In the genomic region with DNA sequence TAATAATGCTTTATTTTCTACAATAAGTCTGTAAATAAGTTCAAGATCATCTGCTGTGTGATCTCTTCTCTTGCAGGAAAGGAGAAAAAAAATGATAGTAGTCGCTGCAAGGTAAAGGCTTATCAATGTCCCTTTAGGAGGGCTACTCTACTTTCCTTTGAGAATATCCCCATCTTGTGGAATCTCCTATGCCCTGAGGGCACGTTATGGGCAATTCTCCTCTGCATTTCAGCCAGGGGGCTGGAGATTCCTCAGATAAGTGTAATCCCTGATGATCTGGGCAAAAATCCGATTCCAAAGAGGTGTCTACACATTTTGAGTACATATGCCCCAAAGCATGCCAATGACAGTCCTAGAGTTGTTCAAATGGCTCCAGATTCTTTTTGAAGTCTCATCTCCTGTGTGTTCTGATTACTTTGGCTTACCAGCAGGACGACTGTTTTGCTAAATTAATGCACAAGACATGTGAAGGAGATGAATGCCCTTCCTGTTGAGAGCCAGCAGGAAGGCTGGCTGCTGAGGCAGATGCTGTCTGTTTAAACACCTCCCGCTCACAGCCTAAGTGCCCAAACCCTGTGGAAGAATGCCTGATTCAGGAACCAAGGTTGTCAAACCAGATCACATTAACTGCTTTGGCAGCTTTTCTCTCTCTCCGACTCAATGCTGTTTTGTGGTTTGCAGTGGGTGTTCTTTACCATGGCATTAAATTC, we compare ENCODE assay signal across 9 cellular contexts.
DNase-seq lines count a peak whose midpoint lies in the region; ATAC-seq, FAIRE-seq and TF ChIP-seq lines count a peak whose summit lies in the region.
"Had no signal": no experiment of that assay in that cellular context is flagged by ENCODE, and none has a peak within 500 bp of the region (broad histone marks: within the 10 kb centered on the region; RNA-seq: fewer than 3 reads in every experiment).

No MANE protein-coding gene starts in this region.

- no peaks in the 10 kb centered on the region for H3K36me3 ChIP-seq in neural progenitor cell

- peaks cover 4% of the 10 kb centered on the region for H3K9me3 Mint-ChIP-seq in neural progenitor cell
- no peaks in the 10 kb centered on the region for H3K9me3 Mint-ChIP-seq in natural killer cell

- H3K27ac Mint-ChIP-seq in neural progenitor cell (peak overlapping the region; percentile 43), natural killer cell (no peak overlapping the region)

- H3K27ac ChIP-seq in neural progenitor cell: no peak overlapping the region
- H3K27ac ChIP-seq: VCaP had no signal

- H3K27me3 Mint-ChIP-seq in neural progenitor cell (ENCODE audit: insufficient read depth, low read depth): peaks cover 3% of the 10 kb centered on the region
- no peaks in the 10 kb centered on the region for H3K27me3 Mint-ChIP-seq in natural killer cell (ENCODE audit: low read depth in 2 of 2)

- H3K4me1 ChIP-seq in neural progenitor cell: peaks cover 23% of the 10 kb centered on the region

- intact Hi-C loops in natural killer cell (cut with micrococcal nuclease) (no loop called here), posterior cingulate gyrus (cut with DNase I) (no loop called here)

- DNase-seq in NCI-H1694 treated with DMSO at 0.1 percent for 48 hours (lab: John Stamatoyannopoulos, UW) (peak; percentile 7), cardiac fibroblast (ENCODE audit: low read depth in 2 of 2) (peak; percentile 65 to 81), neural progenitor cell (ENCODE audit: low spot score) (peak; percentile 83), natural killer cell (no peak), GM19240 (ENCODE audit: insufficient read length, low spot score) (no peak), GM12891 (ENCODE audit: insufficient read length, low spot score) (no peak), posterior cingulate gyrus (no peak)

- ATAC-seq in GM18867 (IDR thresholded peaks at IDR 0.05; ENCODE audit: unreplicated experiment) (peak; percentile 81), natural killer cell (no peak)

- peak overlapping the region; percentile 56 for H3K4me2 ChIP-seq in neural progenitor cell

- H3K4me3 ChIP-seq in cardiac fibroblast (replicated peaks in 1 of 2; ENCODE audit: low read depth in 2 of 2, low read length in 2 of 2) (no peak overlapping the region), neural progenitor cell (peak overlapping the region; percentile 20)

- TF ChIP-seq POLR2A in GM12891 (IDR thresholded peaks at IDR 0.05; ENCODE audit: low read depth, low read length): no peak

- no peaks in the 10 kb centered on the region for H4K20me1 ChIP-seq in neural progenitor cell (ENCODE audit: low read depth)

- peaks cover 16% of the 10 kb centered on the region for H3F3A ChIP-seq in neural progenitor cell (ENCODE audit: low read depth)

- H3K79me2 ChIP-seq in neural progenitor cell (ENCODE audit: low read depth): no peaks in the 10 kb centered on the region

- peaks cover 5% of the 10 kb centered on the region for H3K27me3 ChIP-seq in neural progenitor cell

- no peak for FAIRE-seq in GM12891 (lab: Jason Lieb, UNC)

- peaks cover 36% of the 10 kb centered on the region for H3K4me1 Mint-ChIP-seq in neural progenitor cell
- H3K4me1 Mint-ChIP-seq in natural killer cell: no peaks in the 10 kb centered on the region

- H3K36me3 Mint-ChIP-seq in neural progenitor cell (no peaks in the 10 kb centered on the region), natural killer cell (no peaks in the 10 kb centered on the region)

- no peak overlapping the region for H3K9ac ChIP-seq in neural progenitor cell

- no peaks in the 10 kb centered on the region for H3K9me3 ChIP-seq in neural progenitor cell (ENCODE audit: low read depth)

- peak overlapping the region; percentile 63 for H3K4me3 Mint-ChIP-seq in neural progenitor cell
- no peak overlapping the region for H3K4me3 Mint-ChIP-seq in natural killer cell

- H2AFZ ChIP-seq in neural progenitor cell (replicated peaks): no peak overlapping the region

- peak; percentile 65 for TF ChIP-seq CTCF in cardiac fibroblast (IDR thresholded peaks at IDR 0.05; ENCODE audit: low read depth, low read length)
- TF ChIP-seq CTCF in neural progenitor cell (IDR thresholded peaks at IDR 0.05): peak; percentile 59
- no peak for TF ChIP-seq CTCF in natural killer cell (IDR thresholded peaks at IDR 0.05)

TF ChIP-seq in GM12891, 5 proteins besides CTCF, POLR2A, EP300 and RAD21:
- TF ChIP-seq POU2F2 (IDR thresholded peaks at IDR 0.05; ENCODE audit: low read depth, low read length) (no peak), SPI1 (IDR thresholded peaks at IDR 0.05; ENCODE audit: low read depth, low read length) (no peak), POLR2AphosphoS5 (IDR thresholded peaks at IDR 0.05; ENCODE audit: low read depth, low read length) (no peak), TAF1 (IDR thresholded peaks at IDR 0.05; ENCODE audit: low read depth, low read length) (no peak), PAX5 (IDR thresholded peaks at IDR 0.05; ENCODE audit: insufficient read depth, low read length, severe bottlenecking) (no peak)

Comparison
In these comparisons a context has a peak if more than half of its experiments do, and no peak if none do; other contexts are left out.
1. DNase-seq: peak in NCI-H1694 treated with DMSO at 0.1 percent for 48 hours (single experiment), cardiac fibroblast (2 of 2) and neural progenitor cell (single experiment); none in natural killer cell (single experiment), GM19240 (single experiment), GM12891 (single experiment) and posterior cingulate gyrus (0 of 10).